ENCODE assay signal across 8 cellular contexts in genomic region chr14:35215110-35215872, GRCh38.
DNase-seq lines count a peak whose midpoint lies in the region; ATAC-seq, FAIRE-seq and TF ChIP-seq lines count a peak whose summit lies in the region.

No MANE protein-coding gene starts in this region.

- no peak for TF ChIP-seq CTCF in CD4-positive, alpha-beta T cell (IDR thresholded peaks at IDR 0.05)

- H3K27me3 ChIP-seq in CD4-positive, alpha-beta T cell (ENCODE audit: control insufficient read depth, insufficient read depth, low read length): no peaks in the 10 kb centered on the region

- H3K27ac Mint-ChIP-seq in activated T-helper 17 cell treated with anti-CD3 and anti-CD28 coated beads, Interleukin-2, amount 50 U/mL, for 72 hours: peak overlapping the region; percentile 71
- no peak overlapping the region for H3K27ac Mint-ChIP-seq in CD4-positive, alpha-beta T cell

- peaks cover 23% of the 10 kb centered on the region for H3K4me1 Mint-ChIP-seq in activated T-helper 17 cell treated with anti-CD3 and anti-CD28 coated beads, Interleukin-2, amount 50 U/mL, for 72 hours
- peaks cover 6% of the 10 kb centered on the region for H3K4me1 Mint-ChIP-seq in CD4-positive, alpha-beta T cell (ENCODE audit: low read depth)

- POLR2A ChIA-PET in HEK293T (lab: Yijun Ruan, JAX): interaction anchor here (1.3 kb wide), 1 partner anchor 190 kb away, joined by 6 read pairs; the partner anchor contains the start of gene NFKBIA
- POLR2A ChIA-PET in CD4-positive, alpha-beta T cell (lab: Charles Lee): interaction anchor here (0.8 to 1.0 kb wide), 3 partner anchors 92 to 190 kb away, joined by 3 to 4 read pairs (median 3); no protein-coding TSS in a partner anchor

- no peaks in the 10 kb centered on the region for H3K27me3 Mint-ChIP-seq in activated T-helper 17 cell treated with anti-CD3 and anti-CD28 coated beads, Interleukin-2, amount 50 U/mL, for 72 hours
- no peaks in the 10 kb centered on the region for H3K27me3 Mint-ChIP-seq in CD4-positive, alpha-beta T cell

- H3K36me3 ChIP-seq in urinary bladder (ENCODE audit: insufficient read depth): no peaks in the 10 kb centered on the region

- intact Hi-C loops in CD4-positive, alpha-beta T cell (cut with DNase I, micrococcal nuclease): no loop called here

- peaks cover 12% of the 10 kb centered on the region for H3K36me3 Mint-ChIP-seq in activated T-helper 17 cell treated with anti-CD3 and anti-CD28 coated beads, Interleukin-2, amount 50 U/mL, for 72 hours (ENCODE audit: low read depth)
- peaks cover 41% of the 10 kb centered on the region for H3K36me3 Mint-ChIP-seq in CD4-positive, alpha-beta T cell (ENCODE audit: low read depth)

- peak; percentile 62 for FAIRE-seq in islet of Langerhans (lab: Jason Lieb, UNC)

- CTCF ChIA-PET in HEK293T (lab: Yijun Ruan, JAX): interaction anchor here (0.5 to 1.5 kb wide), 15 partner anchors 14 to 1549 kb away, joined by 3 to 7 read pairs (median 4); no protein-coding TSS in a partner anchor
- CTCF ChIA-PET in CD4-positive, alpha-beta T cell (lab: Charles Lee): interaction anchor here (0.7 to 1.3 kb wide), 8 partner anchors 15 to 205 kb away, joined by 3 to 5 read pairs (median 3); no protein-coding TSS in a partner anchor

- 71% methylated on average over 6 of the region's 6 CpGs for WGBS in urinary bladder

- H3K4me3 Mint-ChIP-seq in activated T-helper 17 cell treated with anti-CD3 and anti-CD28 coated beads, Interleukin-2, amount 50 U/mL, for 72 hours: no peak overlapping the region
- no peak overlapping the region for H3K4me3 Mint-ChIP-seq in CD4-positive, alpha-beta T cell

- H3K4me3 ChIP-seq in urinary bladder (ENCODE audit: low read depth, low read length): no peak overlapping the region

- peak overlapping the region; percentile 59 for H3K27ac ChIP-seq in urinary bladder (ENCODE audit: low read depth)
- H3K27ac ChIP-seq in CD4-positive, alpha-beta T cell (ENCODE audit: low read depth, low read length): no peak overlapping the region

- no peaks in the 10 kb centered on the region for H3K4me1 ChIP-seq in urinary bladder (ENCODE audit: insufficient read depth)

- H3K9me3 ChIP-seq in CD4-positive, alpha-beta T cell (ENCODE audit: control insufficient read depth, low read length): no peaks in the 10 kb centered on the region

- peak; percentile 35 for ATAC-seq in activated T-helper 17 cell treated with anti-CD3 and anti-CD28 coated beads, Interleukin-2, amount 50 U/mL, for 72 hours (replicated peaks)
- ATAC-seq in HG03196 (IDR thresholded peaks at IDR 0.05; ENCODE audit: unreplicated experiment): no peak
- ATAC-seq in CD4-positive, alpha-beta T cell (ENCODE audit: poor library complexity): no peak

- peak; percentile 41 for DNase-seq in Ammon's horn (ENCODE audit: low spot score)
- DNase-seq in HEK293T (ENCODE audit: extremely low spot score): peak; percentile 13
- no peak for DNase-seq in CD4-positive, alpha-beta T cell
- no peak for DNase-seq in activated gamma-delta T cell treated with Interleukin-2 at 50 U/mL for 16 hours

- no peaks in the 10 kb centered on the region for H3K9me3 Mint-ChIP-seq in activated T-helper 17 cell treated with anti-CD3 and anti-CD28 coated beads, Interleukin-2, amount 50 U/mL, for 72 hours
- no peaks in the 10 kb centered on the region for H3K9me3 Mint-ChIP-seq in CD4-positive, alpha-beta T cell

TF ChIP-seq in HEK293T, 16 proteins besides CTCF, POLR2A, EP300 and RAD21:
- TF ChIP-seq FOXM1 (IDR thresholded peaks at IDR 0.05; ENCODE audit: borderline replicate concordance) (no peak), LEF1 (IDR thresholded peaks at IDR 0.05; ENCODE audit: borderline replicate concordance) (no peak), NFRKB (IDR thresholded peaks at IDR 0.05) (no peak), ELF4 (IDR thresholded peaks at IDR 0.05) (no peak), FOXA1 (IDR thresholded peaks at IDR 0.05) (no peak), BHLHE40 (IDR thresholded peaks at IDR 0.05; ENCODE audit: borderline replicate concordance) (no peak), SP1 (IDR thresholded peaks at IDR 0.05) (no peak), CTBP1 (IDR thresholded peaks at IDR 0.05; ENCODE audit: borderline replicate concordance) (no peak), FOXK2 (IDR thresholded peaks at IDR 0.05) (no peak), PKNOX1 (IDR thresholded peaks at IDR 0.05) (no peak), L3MBTL2 (conservative IDR thresholded peaks at IDR 0.05) (no peak), TARDBP (IDR thresholded peaks at IDR 0.05) (no peak), ZNF384 (IDR thresholded peaks at IDR 0.05) (no peak), ARNT (IDR thresholded peaks at IDR 0.05) (no peak), HDGF (IDR thresholded peaks at IDR 0.05; ENCODE audit: borderline replicate concordance) (no peak), SUZ12 (IDR thresholded peaks at IDR 0.05) (no peak)

Comparison
In these comparisons a context has a peak if more than half of its experiments do, and no peak if none do; other contexts are left out.
1. DNase-seq: peak in Ammon's horn (single experiment) and HEK293T (single experiment); none in CD4-positive, alpha-beta T cell (0 of 10) and activated gamma-delta T cell treated with Interleukin-2 at 50 U/mL for 16 hours (single experiment).